ENCODE assay signal across 18 cellular contexts in genomic region chrX:99184153-99184552, GRCh38.
DNase-seq lines count a peak whose midpoint lies in the region; ATAC-seq, FAIRE-seq and TF ChIP-seq lines count a peak whose summit lies in the region.
"Had no signal": no experiment of that assay in that cellular context is flagged by ENCODE, and none has a peak within 500 bp of the region (broad histone marks: within the 10 kb centered on the region; RNA-seq: fewer than 3 reads in every experiment).

No MANE protein-coding gene starts in this region.

- DNase-seq in DMS53 treated with DMSO at 0.1 percent for 48 hours (lab: John Stamatoyannopoulos, UW; ENCODE audit: unreplicated experiment) (peak; percentile 28), astrocyte (ENCODE audit: low read depth) (no peak), kidney (no peak), C1 segment of cervical spinal cord (lab: John Stamatoyannopoulos, UW) (no peak), iPS-NIHi7 (ENCODE audit: extremely low spot score) (no peak)
- DNase-seq: CD4-positive, CD25-positive, alpha-beta regulatory T cell; DMS79 treated with DMSO at 0.1 percent for 48 hours; GF-D8; H9; KBM-7 had no signal

- H3K9ac ChIP-seq in astrocyte (ENCODE audit: low read length), result no peak overlapping the region
- no peak overlapping the region for H3K9ac ChIP-seq in kidney (ENCODE audit: low read length in 2 of 2)
- no peak overlapping the region for H3K9ac ChIP-seq in liver (ENCODE audit: low read depth in 1 of 2, low read length in 2 of 2)
- H3K9ac ChIP-seq: BLaER1 treated with 17β-estradiol and CSF1 and Interleukin-3, amounts not matched to agents 10 nM and 100 nM had no signal

- H3K27me3 Mint-ChIP-seq in astrocyte (ENCODE audit: low read depth, unreplicated experiment), result no peaks in the 10 kb centered on the region
- H3K27me3 Mint-ChIP-seq: B cell; CD4-positive, CD25-positive, alpha-beta regulatory T cell; IgD-negative memory B cell had no signal

- no peak overlapping the region for H3K4me2 ChIP-seq in astrocyte (ENCODE audit: low read length)
- H3K4me2 ChIP-seq: BLaER1 treated with 17β-estradiol and CSF1 and Interleukin-3, amounts not matched to agents 10 nM and 100 nM had no signal

- H3K9me3 ChIP-seq in astrocyte (ENCODE audit: insufficient read depth, low read depth, low read length) (no peaks in the 10 kb centered on the region), kidney (ENCODE audit: control insufficient read depth in 1 of 2, low read length in 2 of 2) (no peaks in the 10 kb centered on the region), liver (ENCODE audit: control insufficient read depth in 4 of 4, low read length in 3 of 4) (no peaks in the 10 kb centered on the region)
- H3K9me3 ChIP-seq: Caco-2 had no signal

- no peaks in the 10 kb centered on the region for H3K79me2 ChIP-seq in astrocyte (ENCODE audit: insufficient read depth, low read length)

- H3K36me3 Mint-ChIP-seq in astrocyte (ENCODE audit: low read depth, unreplicated experiment), result no peaks in the 10 kb centered on the region
- H3K36me3 Mint-ChIP-seq: CD4-positive, CD25-positive, alpha-beta regulatory T cell; IgD-negative memory B cell had no signal

- H3K4me1 Mint-ChIP-seq in astrocyte (ENCODE audit: low read depth, unreplicated experiment), result no peaks in the 10 kb centered on the region
- H3K4me1 Mint-ChIP-seq: B cell; CD4-positive, CD25-positive, alpha-beta regulatory T cell; IgD-negative memory B cell had no signal

- H3K27ac Mint-ChIP-seq in astrocyte (ENCODE audit: unreplicated experiment), result no peak overlapping the region
- H3K27ac Mint-ChIP-seq: B cell; CD4-positive, CD25-positive, alpha-beta regulatory T cell; H9; IgD-negative memory B cell had no signal

- H3K4me1 ChIP-seq in astrocyte (ENCODE audit: insufficient read depth, low read length) (no peaks in the 10 kb centered on the region), kidney (ENCODE audit: control insufficient read depth in 1 of 2, insufficient read depth in 1 of 2, low read depth in 1 of 2, low read length in 2 of 2) (no peaks in the 10 kb centered on the region), liver (ENCODE audit: control insufficient read depth in 4 of 4, insufficient read depth in 4 of 4, low read length in 3 of 4) (peaks cover 0 to 14% (median 9%) of the 10 kb centered on the region in 4 donors)
- H3K4me1 ChIP-seq: BLaER1 treated with 17β-estradiol and CSF1 and Interleukin-3, amounts not matched to agents 10 nM and 100 nM; Caco-2 had no signal

- TF ChIP-seq CTCF in astrocyte (IDR thresholded peaks at IDR 0.05; ENCODE audit: insufficient read depth, low read depth, low read length) (no peak), kidney (IDR thresholded peaks at IDR 0.05; ENCODE audit: borderline replicate concordance, extremely low read depth, insufficient read depth) (no peak), liver (IDR thresholded peaks at IDR 0.05; ENCODE audit: low read depth, low read length, missing input control) (no peak)

- no peak for TF ChIP-seq RAD21 in liver (IDR thresholded peaks at IDR 0.05)

- H2AFZ ChIP-seq in astrocyte (ENCODE audit: low read depth, low read length), result no peak overlapping the region

- intact Hi-C loops in kidney (cut with DNase I), result no loop called here

- no peaks in the 10 kb centered on the region for H3K27me3 ChIP-seq in astrocyte (ENCODE audit: insufficient read depth, low read length)
- no peaks in the 10 kb centered on the region for H3K27me3 ChIP-seq in liver (ENCODE audit: control insufficient read depth in 4 of 4, insufficient read depth in 4 of 4, low read length in 3 of 4)

- no peaks in the 10 kb centered on the region for H4K20me1 ChIP-seq in astrocyte (ENCODE audit: insufficient read depth, low read length)
- H4K20me1 ChIP-seq: BLaER1 treated with 17β-estradiol and CSF1 and Interleukin-3, amounts not matched to agents 10 nM and 100 nM had no signal

- FAIRE-seq in astrocyte (lab: Jason Lieb, UNC), result peak; percentile 97
- FAIRE-seq in kidney (lab: Jason Lieb, UNC), result peak; percentile 33
- FAIRE-seq: D721Med, H1 had no signal

- H3K4me3 ChIP-seq in astrocyte (ENCODE audit: insufficient read depth, low read depth, low read length) (no peak overlapping the region), kidney (ENCODE audit: low read length in 2 of 2) (no peak overlapping the region), liver (ENCODE audit: low read depth in 1 of 3, low read length in 3 of 3) (no peak overlapping the region)
- H3K4me3 ChIP-seq: BLaER1 treated with 17β-estradiol and CSF1 and Interleukin-3, amounts not matched to agents 10 nM and 100 nM had no signal

- ATAC-seq in GM21723 (IDR thresholded peaks at IDR 0.05; ENCODE audit: unreplicated experiment), result no peak

- H3K27ac ChIP-seq in astrocyte (ENCODE audit: low read depth, low read length), result no peak overlapping the region
- no peak overlapping the region for H3K27ac ChIP-seq in kidney (ENCODE audit: low read depth in 2 of 2, low read length in 2 of 2)
- H3K27ac ChIP-seq in liver (ENCODE audit: low read depth in 1 of 2, low read length in 2 of 2), result peak overlapping the region; percentile 28 to 56
- H3K27ac ChIP-seq: BLaER1 treated with 17β-estradiol and CSF1 and Interleukin-3, amounts not matched to agents 10 nM and 100 nM had no signal

- no peak overlapping the region for H3K4me3 Mint-ChIP-seq in astrocyte (ENCODE audit: unreplicated experiment)
- H3K4me3 Mint-ChIP-seq: B cell; CD4-positive, CD25-positive, alpha-beta regulatory T cell; H9; IgD-negative memory B cell had no signal

- WGBS in liver, result 23% methylated on average over 1 of the region's 1 CpG

- no peaks in the 10 kb centered on the region for H3K9me3 Mint-ChIP-seq in astrocyte (ENCODE audit: unreplicated experiment)
- H3K9me3 Mint-ChIP-seq: H9 had no signal

- H3K36me3 ChIP-seq in astrocyte (ENCODE audit: insufficient read depth, low read length) (no peaks in the 10 kb centered on the region), kidney (ENCODE audit: control insufficient read depth in 1 of 2, insufficient read depth in 2 of 2, low read length in 2 of 2) (no peaks in the 10 kb centered on the region), liver (ENCODE audit: control insufficient read depth in 4 of 4, insufficient read depth in 3 of 4, low read depth in 1 of 4, low read length in 3 of 4) (no peaks in the 10 kb centered on the region)
- H3K36me3 ChIP-seq: BLaER1 treated with 17β-estradiol and CSF1 and Interleukin-3, amounts not matched to agents 10 nM and 100 nM had no signal

TF ChIP-seq in liver, 16 proteins besides CTCF, POLR2A, EP300 and RAD21:
- peak; percentile 91 for TF ChIP-seq FOXA2 (IDR thresholded peaks at IDR 0.05)
- TF ChIP-seq FOXA1 (IDR thresholded peaks at IDR 0.05), result peak; percentile 86
- TF ChIP-seq ATF3 (IDR thresholded peaks at IDR 0.05), result no peak
- peak; percentile 22 to 30 for TF ChIP-seq HNF4A (conservative IDR thresholded peaks at IDR 0.05)
TF ChIP-seq in liver: peak in this region for 3.

Comparison
In these comparisons a context has a peak if more than half of its experiments do, and no peak if none do; other contexts are left out.
1. H3K27ac ChIP-seq: peak in liver (2 of 2); none in astrocyte (single experiment) and kidney (0 of 2).